In the genomic region with DNA sequence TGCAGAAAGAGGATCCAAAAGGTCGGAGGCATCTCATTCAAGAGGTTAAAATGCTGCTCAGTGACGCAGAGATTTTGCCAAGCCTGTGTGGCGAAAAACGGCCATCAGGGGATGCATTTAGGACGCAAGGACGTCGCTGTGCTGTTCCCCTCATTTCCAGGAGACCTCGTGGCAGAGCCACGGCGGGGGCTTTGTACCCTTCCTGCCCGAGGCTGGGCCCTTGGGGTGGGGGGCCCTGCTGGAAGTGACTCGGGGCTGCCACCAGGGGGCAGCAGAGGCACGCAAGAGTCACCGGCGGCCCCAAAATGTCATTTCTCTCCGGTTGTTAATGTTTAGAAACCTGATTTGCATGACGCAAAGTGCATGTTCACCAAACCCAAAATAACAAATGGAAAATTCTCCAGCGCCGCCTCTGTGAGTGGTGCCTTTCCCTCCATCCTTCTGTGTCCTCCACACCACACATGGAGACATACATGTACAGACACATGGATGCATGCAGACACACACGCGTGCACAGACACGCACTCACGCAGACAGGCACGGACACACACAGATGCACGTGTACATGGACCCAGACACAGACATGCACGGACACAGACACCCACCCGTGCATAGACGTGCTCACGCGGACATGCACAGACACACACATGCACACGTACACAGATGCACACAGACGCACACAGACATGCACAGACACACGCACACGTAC, we compare ENCODE assay signal across 1 cellular context.
TF ChIP-seq lines count a peak whose summit lies in the region.

No MANE protein-coding gene starts in this region.

TF ChIP-seq in GM12878, 131 proteins besides CTCF, POLR2A, EP300 and RAD21 (continued from another document):
- TF ChIP-seq, protein P1, sequence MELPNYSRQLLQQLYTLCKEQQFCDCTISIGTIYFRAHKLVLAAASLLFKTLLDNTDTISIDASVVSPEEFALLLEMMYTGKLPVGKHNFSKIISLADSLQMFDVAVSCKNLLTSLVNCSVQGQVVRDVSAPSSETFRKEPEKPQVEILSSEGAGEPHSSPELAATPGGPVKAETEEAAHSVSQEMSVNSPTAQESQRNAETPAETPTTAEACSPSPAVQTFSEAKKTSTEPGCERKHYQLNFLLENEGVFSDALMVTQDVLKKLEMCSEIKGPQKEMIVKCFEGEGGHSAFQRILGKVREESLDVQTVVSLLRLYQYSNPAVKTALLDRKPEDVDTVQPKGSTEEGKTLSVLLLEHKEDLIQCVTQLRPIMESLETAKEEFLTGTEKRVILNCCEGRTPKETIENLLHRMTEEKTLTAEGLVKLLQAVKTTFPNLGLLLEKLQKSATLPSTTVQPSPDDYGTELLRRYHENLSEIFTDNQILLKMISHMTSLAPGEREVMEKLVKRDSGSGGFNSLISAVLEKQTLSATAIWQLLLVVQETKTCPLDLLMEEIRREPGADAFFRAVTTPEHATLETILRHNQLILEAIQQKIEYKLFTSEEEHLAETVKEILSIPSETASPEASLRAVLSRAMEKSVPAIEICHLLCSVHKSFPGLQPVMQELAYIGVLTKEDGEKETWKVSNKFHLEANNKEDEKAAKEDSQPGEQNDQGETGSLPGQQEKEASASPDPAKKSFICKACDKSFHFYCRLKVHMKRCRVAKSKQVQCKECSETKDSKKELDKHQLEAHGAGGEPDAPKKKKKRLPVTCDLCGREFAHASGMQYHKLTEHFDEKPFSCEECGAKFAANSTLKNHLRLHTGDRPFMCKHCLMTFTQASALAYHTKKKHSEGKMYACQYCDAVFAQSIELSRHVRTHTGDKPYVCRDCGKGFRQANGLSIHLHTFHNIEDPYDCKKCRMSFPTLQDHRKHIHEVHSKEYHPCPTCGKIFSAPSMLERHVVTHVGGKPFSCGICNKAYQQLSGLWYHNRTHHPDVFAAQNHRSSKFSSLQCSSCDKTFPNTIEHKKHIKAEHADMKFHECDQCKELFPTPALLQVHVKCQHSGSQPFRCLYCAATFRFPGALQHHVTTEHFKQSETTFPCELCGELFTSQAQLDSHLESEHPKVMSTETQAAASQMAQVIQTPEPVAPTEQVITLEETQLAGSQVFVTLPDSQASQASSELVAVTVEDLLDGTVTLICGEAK (IDR thresholded peaks at IDR 0.05; ENCODE audit: borderline replicate concordance) = no peak
- TF ChIP-seq ZBED1 (IDR thresholded peaks at IDR 0.05; ENCODE audit: borderline replicate concordance) (no peak), HCFC1 (IDR thresholded peaks at IDR 0.05; ENCODE audit: low read length) (no peak)
